13 cellular contexts compared by ENCODE assay signal in genomic region chr3:194395201-194395600, GRCh38. TPM values are rescaled to one million over a fixed set of nuclear protein-coding genes. Genes with fewer than 3 reads are reported as not detected.
A peak's percentile ranks its signal among the peaks of the same experiment; 100 is the strongest.
DNase-seq lines count a peak whose midpoint lies in the region; ATAC-seq and TF ChIP-seq lines count a peak whose summit lies in the region.
"Had no signal": no experiment of that assay in that cellular context is flagged by ENCODE, and none has a peak within 500 bp of the region (broad histone marks: within the 10 kb centered on the region; RNA-seq: fewer than 3 reads in every experiment).

No MANE protein-coding gene starts in this region.

- peaks cover 11 to 17% of the 10 kb centered on the region in 2 donors for H3K27me3 Mint-ChIP-seq in natural killer cell (ENCODE audit: low read depth in 2 of 2)
- peaks cover 28 to 59% of the 10 kb centered on the region in 2 donors for H3K27me3 Mint-ChIP-seq in natural killer cell treated with Interleukin-12 subunit alpha and Interleukin-12 subunit beta and Interleukin-15 and Interleukin-18, amount 100 ng/mL, for 72 hours

- H3K9me3 ChIP-seq in PC-3 (ENCODE audit: low read length): no peaks in the 10 kb centered on the region
- H3K9me3 ChIP-seq in stomach: peaks cover 0 to 6% (median 0%) of the 10 kb centered on the region in 4 donors
- H3K9me3 ChIP-seq: SK-N-SH had no signal

- no peaks in the 10 kb centered on the region for H3F3A ChIP-seq in PC-3 (ENCODE audit: low read length, unreplicated experiment)

- TF ChIP-seq EP300 in stomach (IDR thresholded peaks at IDR 0.05): no peak

- no peak overlapping the region for H3K9ac ChIP-seq in PC-3 (ENCODE audit: low read length)
- H3K9ac ChIP-seq: SK-N-SH had no signal

- H3K36me3 Mint-ChIP-seq in natural killer cell: no peaks in the 10 kb centered on the region
- H3K36me3 Mint-ChIP-seq in natural killer cell treated with Interleukin-12 subunit alpha and Interleukin-12 subunit beta and Interleukin-15 and Interleukin-18, amount 100 ng/mL, for 72 hours: no peaks in the 10 kb centered on the region
- H3K36me3 Mint-ChIP-seq: CD14-positive monocyte had no signal

- 58 to 74% (median 61%) methylated on average over 5 of the region's 5 CpGs for WGBS in stomach, 5 donors

- H3K36me3 ChIP-seq in PC-3 (ENCODE audit: low read depth, low read length) (no peaks in the 10 kb centered on the region), stomach (no peaks in the 10 kb centered on the region)

- no peak for TF ChIP-seq CTCF in natural killer cell (IDR thresholded peaks at IDR 0.05)
- no peak for TF ChIP-seq CTCF in PC-3 (conservative IDR thresholded peaks at IDR 0.05; ENCODE audit: low read depth, low read length)
- no peak for TF ChIP-seq CTCF in fibroblast of pulmonary artery (IDR thresholded peaks at IDR 0.05; ENCODE audit: low read length, missing control alignments)
- TF ChIP-seq CTCF in stomach (IDR thresholded peaks at IDR 0.05): no peak

- no peak overlapping the region for H3K27ac Mint-ChIP-seq in natural killer cell
- no peak overlapping the region for H3K27ac Mint-ChIP-seq in natural killer cell treated with Interleukin-12 subunit alpha and Interleukin-12 subunit beta and Interleukin-15 and Interleukin-18, amount 100 ng/mL, for 72 hours
- H3K27ac Mint-ChIP-seq: CD14-positive monocyte had no signal

- H4K20me1 ChIP-seq in PC-3 (ENCODE audit: low read length): no peaks in the 10 kb centered on the region

- CTCF ChIA-PET in PC-3 (lab: Charles Lee): no interaction called here

- BruUV-seq in PC-3 (replicated peaks; lab: Mats Ljungman, UMichigan): no TSS peak

- H3K9me3 Mint-ChIP-seq in natural killer cell: no peaks in the 10 kb centered on the region
- H3K9me3 Mint-ChIP-seq in natural killer cell treated with Interleukin-12 subunit alpha and Interleukin-12 subunit beta and Interleukin-15 and Interleukin-18, amount 100 ng/mL, for 72 hours: no peaks in the 10 kb centered on the region

- H3K4me1 ChIP-seq in PC-3 (ENCODE audit: insufficient read depth, low read length) (no peaks in the 10 kb centered on the region), stomach (peaks cover 13 to 25% (median 20%) of the 10 kb centered on the region in 4 donors)

- H3K9me2 ChIP-seq in PC-3 (replicated peaks; ENCODE audit: low read length): no peaks in the 10 kb centered on the region
- H3K9me2 ChIP-seq: SK-N-SH had no signal

- H3K27me3 ChIP-seq in PC-3 (ENCODE audit: low read length) (peaks cover 12% of the 10 kb centered on the region), stomach (peaks cover 0 to 52% (median 15%) of the 10 kb centered on the region in 3 donors)

- H3K79me2 ChIP-seq in PC-3 (ENCODE audit: low read length): no peaks in the 10 kb centered on the region

- peak overlapping the region; percentile 74 for H3K4me3 Mint-ChIP-seq in natural killer cell
- H3K4me3 Mint-ChIP-seq in natural killer cell treated with Interleukin-12 subunit alpha and Interleukin-12 subunit beta and Interleukin-15 and Interleukin-18, amount 100 ng/mL, for 72 hours: no peak overlapping the region

- ATAC-seq in natural killer cell (no peak), PC-3 (no peak), GM19324 (IDR thresholded peaks at IDR 0.05; ENCODE audit: low FRiP score, unreplicated experiment) (no peak), HG02884 (IDR thresholded peaks at IDR 0.05; ENCODE audit: unreplicated experiment) (no peak)
- ATAC-seq in natural killer cell treated with Interleukin-12 subunit alpha and Interleukin-12 subunit beta and Interleukin-15 and Interleukin-18, amount 100 ng/mL, for 72 hours: no peak

- intact Hi-C loops in natural killer cell (cut with micrococcal nuclease): no loop called here
- intact Hi-C loops in PC-3 (cut with micrococcal nuclease): no loop called here
- intact Hi-C loops in stomach (cut with DNase I; ENCODE audit: low total_unique reads): no loop called here

- H3K4me1 Mint-ChIP-seq in natural killer cell: peaks cover 34 to 42% of the 10 kb centered on the region in 2 donors
- peaks cover 27 to 36% of the 10 kb centered on the region in 2 donors for H3K4me1 Mint-ChIP-seq in natural killer cell treated with Interleukin-12 subunit alpha and Interleukin-12 subunit beta and Interleukin-15 and Interleukin-18, amount 100 ng/mL, for 72 hours (ENCODE audit: low read depth in 2 of 2)

- no peak overlapping the region for H3K4me3 ChIP-seq in PC-3 (ENCODE audit: low read length)
- no peak overlapping the region for H3K4me3 ChIP-seq in fibroblast of pulmonary artery (replicated peaks; ENCODE audit: low read depth, low read length)
- no peak overlapping the region for H3K4me3 ChIP-seq in stomach

- H3K27ac ChIP-seq in PC-3 (ENCODE audit: low read length): no peak overlapping the region
- H3K27ac ChIP-seq in stomach: peak overlapping the region in 1 of 5 donors; percentile 13

- no peak overlapping the region for H2AFZ ChIP-seq in PC-3 (ENCODE audit: low read length)

- DNase-seq in natural killer cell (no peak), PC-3 (peak; percentile 14), fibroblast of pulmonary artery (ENCODE audit: low read depth) (peak; percentile 41), stomach (no peak), 8988T (no peak)
- no peak for DNase-seq in natural killer cell treated with Interleukin-12 subunit alpha and Interleukin-12 subunit beta and Interleukin-15 and Interleukin-18, amount 100 ng/mL, for 72 hours (ENCODE audit: low spot score)
- DNase-seq: activated gamma-delta T cell treated with Interleukin-2 at 50 U/mL for 16 hours; SK-N-SH; stimulated activated CD4-positive, alpha-beta T cell treated with anti-CD3 and anti-CD28 coated beads, Interleukin-4, amount 100 ng/mL, for 4 hours had no signal

- TF ChIP-seq POLR2A in stomach (IDR thresholded peaks at IDR 0.05): no peak

- POLR2A ChIA-PET in PC-3 (lab: Charles Lee; ENCODE audit: unreplicated experiment): no interaction called here

- no peak overlapping the region for H3K4me2 ChIP-seq in PC-3 (ENCODE audit: low read length)
- H3K4me2 ChIP-seq: SK-N-SH had no signal

RNA-seq across cellular contexts. Expression of gene GP5, which starts 3.9 kb away (rescaled TPM):
- under 1 TPM; 0.63 to 0.88 (median 0.80) TPM for total RNA-seq in natural killer cell
- total RNA-seq in natural killer cell treated with Interleukin-12 subunit alpha and Interleukin-12 subunit beta and Interleukin-15 and Interleukin-18, amount 100 ng/mL, for 72 hours: under 1 TPM in 1 of 2 donors, not detected in 1; 0.24 TPM
- not detected in 2 replicates for total RNA-seq in PC-3 (2014; rRNA removed)
- under 1 TPM in 1 of 5 donors, not detected in 4; 0.18 TPM for total RNA-seq in stomach
- polyA plus RNA-seq in stomach: not detected

RNA-seq across cellular contexts. Expression of gene LRRC15, which starts 25.7 kb away (rescaled TPM):
- not detected for total RNA-seq in natural killer cell
- not detected for total RNA-seq in natural killer cell treated with Interleukin-12 subunit alpha and Interleukin-12 subunit beta and Interleukin-15 and Interleukin-18, amount 100 ng/mL, for 72 hours
- total RNA-seq in PC-3 (2014; rRNA removed): 0.29 and 0.36 TPM in 2 replicates
- total RNA-seq in stomach: under 1 TPM in 2 of 5 donors, not detected in 3; 0.37 to 0.43 TPM
- polyA plus RNA-seq in stomach: 1 to 10 TPM in 2 of 3 donors, under 1 TPM in 1; 0.03 to 1.7 (median 1.1) TPM
- polyA plus RNA-seq: CD14-positive monocyte had no signal

RNA-seq across cellular contexts. Expression of gene CPN2, which starts 44.1 kb away (rescaled TPM):
- total RNA-seq in natural killer cell (not detected), PC-3 (2014; rRNA removed) (0.07 TPM in 1 of 2 replicates, not detected in the other), stomach (not detected)
- not detected for total RNA-seq in natural killer cell treated with Interleukin-12 subunit alpha and Interleukin-12 subunit beta and Interleukin-15 and Interleukin-18, amount 100 ng/mL, for 72 hours
- polyA plus RNA-seq in stomach: not detected
- total RNA-seq: fibroblast of lung had no signal
- polyA plus RNA-seq: CD14-positive monocyte, fibroblast of lung, SK-N-SH had no signal

Comparison
In these comparisons a context has a peak if more than half of its experiments do, and no peak if none do; other contexts are left out.
1. DNase-seq: peak in PC-3 (single experiment) and fibroblast of pulmonary artery (single experiment); none in natural killer cell (single experiment), natural killer cell treated with Interleukin-12 subunit alpha and Interleukin-12 subunit beta and Interleukin-15 and Interleukin-18, amount 100 ng/mL, for 72 hours (single experiment), stomach (single experiment) and 8988T (single experiment).